Comparison of ENCODE assay signal across 14 cellular contexts in the genomic region with DNA sequence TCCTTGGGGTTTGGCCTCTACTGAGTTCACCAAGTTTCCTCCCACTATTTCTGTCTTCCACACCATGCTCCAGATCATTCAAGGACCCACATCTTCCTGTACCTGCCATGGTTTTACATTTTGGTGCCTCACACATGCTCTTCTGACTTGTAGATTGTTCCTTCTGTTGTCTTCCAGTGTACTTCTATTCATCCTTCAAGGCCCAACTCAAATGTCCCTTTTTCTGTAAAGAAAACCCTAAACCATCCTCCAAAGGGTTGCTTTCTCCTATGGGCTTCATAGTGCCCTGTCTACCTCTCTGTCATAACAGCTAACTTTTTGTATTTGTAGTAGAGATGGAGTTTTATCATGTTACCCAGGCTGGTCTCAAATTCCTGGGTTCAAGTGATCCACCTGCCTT. TPM values are rescaled to one million over a fixed set of nuclear protein-coding genes. Genes with fewer than 3 reads are reported as not detected.
DNase-seq lines count a peak whose midpoint lies in the region; ATAC-seq and TF ChIP-seq lines count a peak whose summit lies in the region.
"Had no signal": no experiment of that assay in that cellular context is flagged by ENCODE, and none has a peak within 500 bp of the region (broad histone marks: within the 10 kb centered on the region; RNA-seq: fewer than 3 reads in every experiment).

No MANE protein-coding gene starts in this region.

- H3K4me3 Mint-ChIP-seq in activated CD4-positive, alpha-beta T cell treated with anti-CD3 and anti-CD28 coated beads for 36 hours: no peak overlapping the region
- no peak overlapping the region for H3K4me3 Mint-ChIP-seq in activated CD4-positive, alpha-beta T cell treated with anti-CD3 and anti-CD28 coated beads, Interleukin-2, amount 10 ng/mL, durations not matched to agents 7 days and 5 days
- H3K4me3 Mint-ChIP-seq in naive thymus-derived CD4-positive, alpha-beta T cell: peak overlapping the region in 3 of 10 donors; percentile 0 to 45 (median 1)
- H3K4me3 Mint-ChIP-seq: CD4-positive, alpha-beta memory T cell; IgD-negative memory B cell had no signal

- H3K4me1 ChIP-seq in Panc1 (ENCODE audit: control insufficient read depth, insufficient read depth, low read length): no peaks in the 10 kb centered on the region
- H3K4me1 ChIP-seq in naive thymus-derived CD4-positive, alpha-beta T cell (ENCODE audit: control insufficient read depth in 2 of 2, insufficient read depth in 2 of 2, low read length in 2 of 2): peaks cover 0 to 11% of the 10 kb centered on the region in 2 donors

- no peaks in the 10 kb centered on the region for H3K36me3 ChIP-seq in Panc1 (ENCODE audit: control insufficient read depth, insufficient read depth, low read length)
- no peaks in the 10 kb centered on the region for H3K36me3 ChIP-seq in naive thymus-derived CD4-positive, alpha-beta T cell (ENCODE audit: control insufficient read depth in 2 of 3, insufficient read depth in 3 of 3, low read length in 3 of 3)
- H3K36me3 ChIP-seq: BLaER1 treated with 17β-estradiol and CSF1 and Interleukin-3, amounts not matched to agents 10 nM and 100 nM had no signal

- no peaks in the 10 kb centered on the region for H3K9me3 Mint-ChIP-seq in activated CD4-positive, alpha-beta T cell treated with anti-CD3 and anti-CD28 coated beads for 36 hours (ENCODE audit: low read depth)
- H3K9me3 Mint-ChIP-seq in activated CD4-positive, alpha-beta T cell treated with anti-CD3 and anti-CD28 coated beads, Interleukin-2, amount 10 ng/mL, durations not matched to agents 7 days and 5 days: peaks cover 3% of the 10 kb centered on the region
- peaks cover 0 to 4% (median 0%) of the 10 kb centered on the region in 11 donors for H3K9me3 Mint-ChIP-seq in naive thymus-derived CD4-positive, alpha-beta T cell
- H3K9me3 Mint-ChIP-seq: CD4-positive, alpha-beta memory T cell had no signal

- ATAC-seq in activated CD4-positive, alpha-beta T cell treated with anti-CD3 and anti-CD28 coated beads for 36 hours: no peak
- no peak for ATAC-seq in Panc1
- no peak for ATAC-seq in naive thymus-derived CD4-positive, alpha-beta T cell
- no peak for ATAC-seq in HG02571 (IDR thresholded peaks at IDR 0.05; ENCODE audit: unreplicated experiment)
- ATAC-seq: GM12878, HCT116 had no signal

- in situ Hi-C loops in Panc1 (cut with HindIII; ENCODE audit: low pct_unique_long_range_greater_than_20kb, low sequenced_read_pairs): no loop called here

- no peaks in the 10 kb centered on the region for H3K36me3 Mint-ChIP-seq in activated CD4-positive, alpha-beta T cell treated with anti-CD3 and anti-CD28 coated beads for 36 hours (ENCODE audit: low read depth)
- H3K36me3 Mint-ChIP-seq in activated CD4-positive, alpha-beta T cell treated with anti-CD3 and anti-CD28 coated beads, Interleukin-2, amount 10 ng/mL, durations not matched to agents 7 days and 5 days (ENCODE audit: low read depth): no peaks in the 10 kb centered on the region
- H3K36me3 Mint-ChIP-seq in naive thymus-derived CD4-positive, alpha-beta T cell: no peaks in the 10 kb centered on the region
- H3K36me3 Mint-ChIP-seq: CD4-positive, alpha-beta memory T cell; IgD-negative memory B cell had no signal

- POLR2A ChIA-PET in activated CD4-positive, alpha-beta T cell treated with anti-CD3 and anti-CD28 coated beads for 36 hours (lab: Charles Lee): no interaction called here
- POLR2A ChIA-PET in activated CD4-positive, alpha-beta T cell treated with anti-CD3 and anti-CD28 coated beads, Interleukin-2, amount 10 ng/mL, durations not matched to agents 7 days and 5 days (lab: Charles Lee): no interaction called here
- POLR2A ChIA-PET in Panc1 (lab: Charles Lee): no interaction called here
- POLR2A ChIA-PET in naive thymus-derived CD4-positive, alpha-beta T cell (lab: Charles Lee): no interaction called here

- intact Hi-C loops in activated CD4-positive, alpha-beta T cell treated with anti-CD3 and anti-CD28 coated beads for 36 hours (cut with DNase I, micrococcal nuclease): no loop called here
- intact Hi-C loops in Panc1 (cut with micrococcal nuclease; ENCODE audit: unreplicated experiment): no loop called here
- intact Hi-C loops in naive thymus-derived CD4-positive, alpha-beta T cell (cut with micrococcal nuclease): no loop called here

- no peaks in the 10 kb centered on the region for H3K9me3 ChIP-seq in Panc1 (ENCODE audit: control insufficient read depth, insufficient read depth, low read depth, low read length)
- H3K9me3 ChIP-seq in naive thymus-derived CD4-positive, alpha-beta T cell (ENCODE audit: control insufficient read depth in 2 of 3, low read length in 3 of 3): no peaks in the 10 kb centered on the region
- H3K9me3 ChIP-seq: BLaER1 treated with 17β-estradiol and CSF1 and Interleukin-3, amounts not matched to agents 10 nM and 100 nM had no signal

- H3K27ac Mint-ChIP-seq in activated CD4-positive, alpha-beta T cell treated with anti-CD3 and anti-CD28 coated beads for 36 hours: peak overlapping the region; percentile 29
- H3K27ac Mint-ChIP-seq in activated CD4-positive, alpha-beta T cell treated with anti-CD3 and anti-CD28 coated beads, Interleukin-2, amount 10 ng/mL, durations not matched to agents 7 days and 5 days: no peak overlapping the region
- H3K27ac Mint-ChIP-seq in naive thymus-derived CD4-positive, alpha-beta T cell: peak overlapping the region in 5 of 9 donors; percentile 6 to 81 (median 26)
- H3K27ac Mint-ChIP-seq: IgD-negative memory B cell had no signal

- H3K27ac ChIP-seq in Panc1 (ENCODE audit: low read length): peak overlapping the region; percentile 72
- H3K27ac ChIP-seq in naive thymus-derived CD4-positive, alpha-beta T cell (ENCODE audit: low read depth, low read length): no peak overlapping the region
- H3K27ac ChIP-seq: BLaER1 treated with 17β-estradiol and CSF1 and Interleukin-3, amounts not matched to agents 10 nM and 100 nM had no signal

- TF ChIP-seq CTCF in Panc1 (IDR thresholded peaks at IDR 0.05): no peak

- no peak for TF ChIP-seq POLR2A in erythroblast (IDR thresholded peaks at IDR 0.05; ENCODE audit: low read length)

- CTCF ChIA-PET in activated CD4-positive, alpha-beta T cell treated with anti-CD3 and anti-CD28 coated beads for 36 hours (lab: Charles Lee): no interaction called here
- CTCF ChIA-PET in activated CD4-positive, alpha-beta T cell treated with anti-CD3 and anti-CD28 coated beads, Interleukin-2, amount 10 ng/mL, durations not matched to agents 7 days and 5 days (lab: Charles Lee): interaction anchor here (0.5 to 3.1 kb wide), 4 partner anchors 10 to 329 kb away, joined by 3 to 13 read pairs (median 3); no protein-coding TSS in a partner anchor
- CTCF ChIA-PET in Panc1 (lab: Charles Lee): no interaction called here
- CTCF ChIA-PET in naive thymus-derived CD4-positive, alpha-beta T cell (lab: Charles Lee): interaction anchor here (1.7 kb wide), 1 partner anchor 16 kb away, joined by 4 read pairs; no protein-coding TSS in a partner anchor

- H3K4me3 ChIP-seq in Panc1 (ENCODE audit: low read depth in 2 of 2, low read length in 2 of 2): no peak overlapping the region
- H3K4me3 ChIP-seq in naive thymus-derived CD4-positive, alpha-beta T cell (ENCODE audit: low read length): no peak overlapping the region
- H3K4me3 ChIP-seq: BLaER1 treated with 17β-estradiol and CSF1 and Interleukin-3, amounts not matched to agents 10 nM and 100 nM; GM12878 had no signal

- H3K4me1 Mint-ChIP-seq in activated CD4-positive, alpha-beta T cell treated with anti-CD3 and anti-CD28 coated beads for 36 hours: peaks cover 20% of the 10 kb centered on the region
- H3K4me1 Mint-ChIP-seq in activated CD4-positive, alpha-beta T cell treated with anti-CD3 and anti-CD28 coated beads, Interleukin-2, amount 10 ng/mL, durations not matched to agents 7 days and 5 days: peaks cover 9% of the 10 kb centered on the region
- peaks cover 3 to 29% (median 21%) of the 10 kb centered on the region in 7 donors for H3K4me1 Mint-ChIP-seq in naive thymus-derived CD4-positive, alpha-beta T cell
- H3K4me1 Mint-ChIP-seq: IgD-negative memory B cell had no signal

- BruUV-seq in Panc1 (replicated peaks; lab: Mats Ljungman, UMichigan): no TSS peak

- DNase-seq in activated CD4-positive, alpha-beta T cell treated with anti-CD3 and anti-CD28 coated beads for 36 hours: no peak
- no peak for DNase-seq in activated CD4-positive, alpha-beta T cell treated with anti-CD3 and anti-CD28 coated beads, Interleukin-2, amount 10 ng/mL, durations not matched to agents 7 days and 5 days
- DNase-seq in Panc1 (ENCODE audit: low read depth, low spot score) (no peak), erythroblast (lab: John Stamatoyannopoulos, UW) (no peak), RKO (ENCODE audit: low spot score) (no peak)
- no peak for DNase-seq in naive thymus-derived CD4-positive, alpha-beta T cell
- DNase-seq: 8988T; CD4-positive, alpha-beta memory T cell; DMS79 had no signal

- no peaks in the 10 kb centered on the region for H3K27me3 Mint-ChIP-seq in activated CD4-positive, alpha-beta T cell treated with anti-CD3 and anti-CD28 coated beads for 36 hours
- H3K27me3 Mint-ChIP-seq in activated CD4-positive, alpha-beta T cell treated with anti-CD3 and anti-CD28 coated beads, Interleukin-2, amount 10 ng/mL, durations not matched to agents 7 days and 5 days: no peaks in the 10 kb centered on the region
- no peaks in the 10 kb centered on the region for H3K27me3 Mint-ChIP-seq in naive thymus-derived CD4-positive, alpha-beta T cell

- no peaks in the 10 kb centered on the region for H3K27me3 ChIP-seq in Panc1 (ENCODE audit: control insufficient read depth, insufficient read depth, low read length)
- no peaks in the 10 kb centered on the region for H3K27me3 ChIP-seq in naive thymus-derived CD4-positive, alpha-beta T cell (ENCODE audit: control insufficient read depth in 2 of 2, insufficient read depth in 2 of 2, low read length in 2 of 2)
- H3K27me3 ChIP-seq: BLaER1 treated with 17β-estradiol and CSF1 and Interleukin-3, amounts not matched to agents 10 nM and 100 nM had no signal

RNA-seq across cellular contexts. Expression of a gene that starts 20.1 kb away (rescaled TPM):
- 10 to 100 TPM; 17.8 to 19.4 TPM for total RNA-seq in activated CD4-positive, alpha-beta T cell treated with anti-CD3 and anti-CD28 coated beads for 36 hours
- 10 to 100 TPM; 10.4 to 11.5 TPM for total RNA-seq in activated CD4-positive, alpha-beta T cell treated with anti-CD3 and anti-CD28 coated beads, Interleukin-2, amount 10 ng/mL, durations not matched to agents 7 days and 5 days
- 22.0 TPM for total RNA-seq in Panc1 (2021; ENCODE audit: unreplicated experiment)
- 14.9 TPM for polyA plus RNA-seq in Panc1 (2012; ENCODE audit: insufficient read length)
- 10 to 100 TPM; 12.1 to 27.5 (median 13.6) TPM for total RNA-seq in naive thymus-derived CD4-positive, alpha-beta T cell
- polyA plus RNA-seq in naive thymus-derived CD4-positive, alpha-beta T cell: 10 to 100 TPM; 13.9 to 20.0 TPM

Comparison
In these comparisons a context has a peak if more than half of its experiments do, and no peak if none do; other contexts are left out.
1. CTCF ChIA-PET loops: an anchor here in activated CD4-positive, alpha-beta T cell treated with anti-CD3 and anti-CD28 coated beads, Interleukin-2, amount 10 ng/mL, durations not matched to agents 7 days and 5 days (0.5 to 3.1 kb wide) and naive thymus-derived CD4-positive, alpha-beta T cell (1.7 kb wide); none called in activated CD4-positive, alpha-beta T cell treated with anti-CD3 and anti-CD28 coated beads for 36 hours and Panc1.